In the genomic region with DNA sequence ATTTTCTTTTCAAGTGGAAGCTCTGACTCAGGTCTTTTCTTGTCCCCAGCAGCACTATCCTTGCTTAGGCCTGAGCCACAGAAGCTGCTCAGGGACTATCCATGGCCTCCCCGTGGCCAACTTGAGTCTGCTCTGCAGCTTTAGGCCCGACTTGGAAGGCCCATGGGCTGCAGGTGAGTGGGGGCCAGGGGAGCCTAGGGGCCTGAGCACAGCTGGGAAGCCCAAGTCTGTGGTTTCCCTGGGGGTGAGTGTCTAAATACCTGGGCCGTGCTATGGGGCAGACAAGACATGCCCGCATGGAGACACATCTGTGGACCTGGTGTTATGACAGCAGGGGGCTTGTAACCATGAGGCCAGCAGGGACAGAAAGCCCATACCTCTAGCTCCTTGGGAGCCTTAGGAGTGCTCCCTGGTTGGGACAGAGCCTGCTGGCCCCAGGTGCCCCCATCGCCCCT, we compare ENCODE assay signal across 3 cellular contexts.
TF ChIP-seq lines count a peak whose summit lies in the region.

A gene (plus strand): TSS at position 51 of the 455 bp plus-strand sequence. CDS start 5,839 bp downstream, outside the sequence.

TF ChIP-seq in A549, 52 proteins besides CTCF, POLR2A, EP300 and RAD21:
- TF ChIP-seq NPAS2 (CRISPR knock-in tag; IDR thresholded peaks at IDR 0.05; ENCODE audit: borderline replicate concordance): no peak
- no peak for TF ChIP-seq CEBPB (IDR thresholded peaks at IDR 0.05)
- TF ChIP-seq HOXA7 (CRISPR knock-in tag; IDR thresholded peaks at IDR 0.05): no peak
- no peak for TF ChIP-seq NR3C1 (IDR thresholded peaks at IDR 0.05)
- no peak for TF ChIP-seq HDAC2 (IDR thresholded peaks at IDR 0.05)
- no peak for TF ChIP-seq GATA3 (IDR thresholded peaks at IDR 0.05; ENCODE audit: borderline replicate concordance)
- TF ChIP-seq, protein P1, sequence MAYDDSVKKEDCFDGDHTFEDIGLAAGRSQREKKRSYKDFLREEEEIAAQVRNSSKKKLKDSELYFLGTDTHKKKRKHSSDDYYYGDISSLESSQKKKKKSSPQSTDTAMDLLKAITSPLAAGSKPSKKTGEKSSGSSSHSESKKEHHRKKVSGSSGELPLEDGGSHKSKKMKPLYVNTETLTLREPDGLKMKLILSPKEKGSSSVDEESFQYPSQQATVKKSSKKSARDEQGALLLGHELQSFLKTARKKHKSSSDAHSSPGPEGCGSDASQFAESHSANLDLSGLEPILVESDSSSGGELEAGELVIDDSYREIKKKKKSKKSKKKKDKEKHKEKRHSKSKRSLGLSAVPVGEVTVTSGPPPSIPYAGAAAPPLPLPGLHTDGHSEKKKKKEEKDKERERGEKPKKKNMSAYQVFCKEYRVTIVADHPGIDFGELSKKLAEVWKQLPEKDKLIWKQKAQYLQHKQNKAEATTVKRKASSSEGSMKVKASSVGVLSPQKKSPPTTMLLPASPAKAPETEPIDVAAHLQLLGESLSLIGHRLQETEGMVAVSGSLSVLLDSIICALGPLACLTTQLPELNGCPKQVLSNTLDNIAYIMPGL (CRISPR knock-in tag; IDR thresholded peaks at IDR 0.05; ENCODE audit: borderline replicate concordance): no peak
- TF ChIP-seq SMC3 (IDR thresholded peaks at IDR 0.05): no peak
- TF ChIP-seq CHD2 (IDR thresholded peaks at IDR 0.05; ENCODE audit: low read length, partially characterized antibody): no peak
- TF ChIP-seq CBX8 (IDR thresholded peaks at IDR 0.05): no peak
TF ChIP-seq in A549: peak in this region for 0.

TF ChIP-seq in WTC11, 78 proteins besides CTCF, POLR2A, EP300 and RAD21:
- TF ChIP-seq EMX1 (CRISPR knock-in tag; IDR thresholded peaks at IDR 0.05) (no peak), ZNF396 (CRISPR knock-in tag; IDR thresholded peaks at IDR 0.05; ENCODE audit: borderline replicate concordance) (no peak)

TF ChIP-seq in HepG2, 621 proteins besides CTCF, POLR2A, EP300 and RAD21:
- TF ChIP-seq ZNF24 (IDR thresholded peaks at IDR 0.05) (no peak), ZMYM2 (CRISPR knock-in tag; IDR thresholded peaks at IDR 0.05) (no peak), ZNF235 (CRISPR knock-in tag; IDR thresholded peaks at IDR 0.05; ENCODE audit: borderline replicate concordance) (no peak), GFI1 (CRISPR knock-in tag; IDR thresholded peaks at IDR 0.05; ENCODE audit: borderline replicate concordance) (no peak), ZNF567 (CRISPR knock-in tag; IDR thresholded peaks at IDR 0.05; ENCODE audit: borderline replicate concordance) (no peak), ZSCAN20 (CRISPR knock-in tag; IDR thresholded peaks at IDR 0.05; ENCODE audit: borderline replicate concordance) (no peak), MEIS1 (CRISPR knock-in tag; IDR thresholded peaks at IDR 0.05; ENCODE audit: borderline replicate concordance) (no peak), ZNF337 (CRISPR knock-in tag; IDR thresholded peaks at IDR 0.05; ENCODE audit: borderline replicate concordance, low read depth) (no peak), ZNF335 (CRISPR knock-in tag; IDR thresholded peaks at IDR 0.05) (no peak), ZBTB20 (CRISPR knock-in tag; IDR thresholded peaks at IDR 0.05; ENCODE audit: borderline replicate concordance, low read depth) (no peak), DNMT1 (CRISPR knock-in tag; IDR thresholded peaks at IDR 0.05) (no peak), MTF2 (CRISPR knock-in tag; IDR thresholded peaks at IDR 0.05; ENCODE audit: borderline replicate concordance) (no peak), ZNF775 (CRISPR knock-in tag; IDR thresholded peaks at IDR 0.05; ENCODE audit: borderline replicate concordance) (no peak), IRF2 (CRISPR knock-in tag; IDR thresholded peaks at IDR 0.05) (no peak), EED (CRISPR knock-in tag; IDR thresholded peaks at IDR 0.05) (no peak), ETV6 (CRISPR knock-in tag; conservative IDR thresholded peaks at IDR 0.05) (no peak)
- TF ChIP-seq, protein P2, sequence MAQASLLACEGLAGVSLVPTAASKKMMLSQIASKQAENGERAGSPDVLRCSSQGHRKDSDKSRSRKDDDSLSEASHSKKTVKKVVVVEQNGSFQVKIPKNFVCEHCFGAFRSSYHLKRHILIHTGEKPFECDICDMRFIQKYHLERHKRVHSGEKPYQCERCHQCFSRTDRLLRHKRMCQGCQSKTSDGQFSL (CRISPR knock-in tag; IDR thresholded peaks at IDR 0.05): no peak
- TF ChIP-seq, protein P3, sequence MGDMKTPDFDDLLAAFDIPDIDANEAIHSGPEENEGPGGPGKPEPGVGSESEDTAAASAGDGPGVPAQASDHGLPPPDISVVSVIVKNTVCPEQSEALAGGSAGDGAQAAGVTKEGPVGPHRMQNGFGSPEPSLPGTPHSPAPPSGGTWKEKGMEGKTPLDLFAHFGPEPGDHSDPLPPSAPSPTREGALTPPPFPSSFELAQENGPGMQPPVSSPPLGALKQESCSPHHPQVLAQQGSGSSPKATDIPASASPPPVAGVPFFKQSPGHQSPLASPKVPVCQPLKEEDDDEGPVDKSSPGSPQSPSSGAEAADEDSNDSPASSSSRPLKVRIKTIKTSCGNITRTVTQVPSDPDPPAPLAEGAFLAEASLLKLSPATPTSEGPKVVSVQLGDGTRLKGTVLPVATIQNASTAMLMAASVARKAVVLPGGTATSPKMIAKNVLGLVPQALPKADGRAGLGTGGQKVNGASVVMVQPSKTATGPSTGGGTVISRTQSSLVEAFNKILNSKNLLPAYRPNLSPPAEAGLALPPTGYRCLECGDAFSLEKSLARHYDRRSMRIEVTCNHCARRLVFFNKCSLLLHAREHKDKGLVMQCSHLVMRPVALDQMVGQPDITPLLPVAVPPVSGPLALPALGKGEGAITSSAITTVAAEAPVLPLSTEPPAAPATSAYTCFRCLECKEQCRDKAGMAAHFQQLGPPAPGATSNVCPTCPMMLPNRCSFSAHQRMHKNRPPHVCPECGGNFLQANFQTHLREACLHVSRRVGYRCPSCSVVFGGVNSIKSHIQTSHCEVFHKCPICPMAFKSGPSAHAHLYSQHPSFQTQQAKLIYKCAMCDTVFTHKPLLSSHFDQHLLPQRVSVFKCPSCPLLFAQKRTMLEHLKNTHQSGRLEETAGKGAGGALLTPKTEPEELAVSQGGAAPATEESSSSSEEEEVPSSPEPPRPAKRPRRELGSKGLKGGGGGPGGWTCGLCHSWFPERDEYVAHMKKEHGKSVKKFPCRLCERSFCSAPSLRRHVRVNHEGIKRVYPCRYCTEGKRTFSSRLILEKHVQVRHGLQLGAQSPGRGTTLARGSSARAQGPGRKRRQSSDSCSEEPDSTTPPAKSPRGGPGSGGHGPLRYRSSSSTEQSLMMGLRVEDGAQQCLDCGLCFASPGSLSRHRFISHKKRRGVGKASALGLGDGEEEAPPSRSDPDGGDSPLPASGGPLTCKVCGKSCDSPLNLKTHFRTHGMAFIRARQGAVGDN (CRISPR knock-in tag; IDR thresholded peaks at IDR 0.05): no peak
- TF ChIP-seq, protein P4, sequence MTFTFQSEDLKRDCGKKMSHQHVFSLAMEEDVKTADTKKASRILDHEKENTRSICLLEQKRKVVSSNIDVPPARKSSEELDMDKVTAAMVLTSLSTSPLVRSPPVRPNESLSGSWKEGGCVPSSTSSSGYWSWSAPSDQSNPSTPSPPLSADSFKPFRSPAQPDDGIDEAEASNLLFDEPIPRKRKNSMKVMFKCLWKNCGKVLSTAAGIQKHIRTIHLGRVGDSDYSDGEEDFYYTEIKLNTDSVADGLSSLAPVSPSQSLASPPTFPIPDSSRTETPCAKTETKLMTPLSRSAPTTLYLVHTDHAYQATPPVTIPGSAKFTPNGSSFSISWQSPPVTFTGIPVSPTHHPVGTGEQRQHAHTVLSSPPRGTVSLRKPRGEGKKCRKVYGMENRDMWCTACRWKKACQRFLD (CRISPR knock-in tag; IDR thresholded peaks at IDR 0.05; ENCODE audit: borderline replicate concordance): no peak
- TF ChIP-seq, protein P5, sequence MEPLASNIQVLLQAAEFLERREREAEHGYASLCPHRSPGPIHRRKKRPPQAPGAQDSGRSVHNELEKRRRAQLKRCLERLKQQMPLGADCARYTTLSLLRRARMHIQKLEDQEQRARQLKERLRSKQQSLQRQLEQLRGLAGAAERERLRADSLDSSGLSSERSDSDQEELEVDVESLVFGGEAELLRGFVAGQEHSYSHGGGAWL (CRISPR knock-in tag; IDR thresholded peaks at IDR 0.05): no peak
